Comparison of ENCODE assay signal across 1 cellular context in genomic region chrY:13592450-13592849, GRCh38.
TF ChIP-seq lines count a peak whose summit lies in the region.

No MANE protein-coding gene starts in this region.

TF ChIP-seq in neural cell, 6 proteins besides CTCF, POLR2A, EP300 and RAD21:
- no peak for TF ChIP-seq REST (IDR thresholded peaks at IDR 0.05; ENCODE audit: borderline replicate concordance)
- peak; percentile 31 for TF ChIP-seq POLR2AphosphoS5 (IDR thresholded peaks at IDR 0.05)
- no peak for TF ChIP-seq TAF1 (IDR thresholded peaks at IDR 0.05; ENCODE audit: low read depth)
